Comparison of ENCODE assay signal across 27 cellular contexts in the genomic region with DNA sequence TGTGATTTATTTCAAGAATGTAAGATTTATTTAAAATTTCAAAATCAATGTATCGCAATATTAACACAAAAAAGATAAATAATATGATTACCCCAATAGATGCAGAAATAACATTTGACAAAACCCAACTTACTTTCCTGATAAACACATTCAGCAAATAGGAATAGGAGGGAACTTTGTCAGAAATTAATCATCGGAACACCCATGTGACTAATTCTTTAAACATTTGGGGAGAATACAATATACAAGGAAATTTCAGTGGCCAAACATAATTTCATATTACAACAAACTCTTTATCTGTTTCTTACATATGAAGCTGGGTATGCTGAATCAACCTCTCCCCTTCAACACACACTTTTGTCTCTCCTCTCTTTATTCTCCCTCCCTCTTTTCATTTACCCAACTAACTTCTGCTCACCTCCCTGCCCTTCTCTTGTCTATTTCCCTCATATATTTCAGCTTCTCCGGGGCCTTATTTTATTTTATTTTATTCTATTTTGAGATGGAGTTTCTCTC.
"Had no signal": no experiment of that assay in that cellular context is flagged by ENCODE, and none has a peak within 500 bp of the region (broad histone marks: within the 10 kb centered on the region; RNA-seq: fewer than 3 reads in every experiment).

No MANE protein-coding gene starts in this region.

- H3K27me3 Mint-ChIP-seq: memory B cell; stimulated activated memory B cell treated with anti-CD40 and anti-IgM and Interleukin-4, amounts not matched to agents 10 μg/mL and 1 μg/mL and 100 μg/mL, for 72 hours; stimulated activated naive CD8-positive, alpha-beta T cell treated with anti-CD3 and anti-CD28 coated beads, Interleukin-15, Interleukin-2, amounts not matched to agents 100 ng/mL and 50 ng/mL, for 24 hours had no signal

- H3K36me3 ChIP-seq: esophagus squamous epithelium, gastrocnemius medialis, lower lobe of right lung, ovary, spleen, thoracic aorta, tibial nerve, upper lobe of left lung, uterus had no signal

- H3K4me1 Mint-ChIP-seq: memory B cell; natural killer cell; stimulated activated memory B cell treated with anti-CD40 and anti-IgM and Interleukin-4, amounts not matched to agents 10 μg/mL and 1 μg/mL and 100 μg/mL, for 72 hours had no signal

- H3K27ac ChIP-seq: coronary artery, esophagus squamous epithelium, gastrocnemius medialis, lower lobe of right lung, ovary, psoas muscle, skin epidermis, spleen, thoracic aorta, tibial nerve, upper lobe of left lung, uterus had no signal

- ATAC-seq: gastrocnemius medialis; left ventricle myocardium superior; lower lobe of right lung; natural killer cell; psoas muscle; right cardiac atrium; stimulated activated memory B cell treated with anti-CD40 and anti-IgM and Interleukin-4, amounts not matched to agents 10 μg/mL and 1 μg/mL and 100 μg/mL, for 72 hours had no signal

- H3K4me1 ChIP-seq: esophagus squamous epithelium, gastrocnemius medialis, lower lobe of right lung, psoas muscle, spleen, tibial nerve, upper lobe of left lung, uterus had no signal

- H3K9me3 ChIP-seq: esophagus squamous epithelium, gastrocnemius medialis, lower lobe of right lung, ovary, psoas muscle, thoracic aorta, tibial nerve, upper lobe of left lung, uterus had no signal

- H3K27ac Mint-ChIP-seq: memory B cell; natural killer cell; stimulated activated memory B cell treated with anti-CD40 and anti-IgM and Interleukin-4, amounts not matched to agents 10 μg/mL and 1 μg/mL and 100 μg/mL, for 72 hours; stimulated activated naive CD8-positive, alpha-beta T cell treated with anti-CD3 and anti-CD28 coated beads, Interleukin-15, Interleukin-2, amounts not matched to agents 100 ng/mL and 50 ng/mL, for 24 hours had no signal

- H3K4me3 Mint-ChIP-seq: memory B cell; natural killer cell; stimulated activated memory B cell treated with anti-CD40 and anti-IgM and Interleukin-4, amounts not matched to agents 10 μg/mL and 1 μg/mL and 100 μg/mL, for 72 hours; stimulated activated naive CD8-positive, alpha-beta T cell treated with anti-CD3 and anti-CD28 coated beads, Interleukin-15, Interleukin-2, amounts not matched to agents 100 ng/mL and 50 ng/mL, for 24 hours had no signal

- H3K27me3 ChIP-seq: esophagus squamous epithelium, gastrocnemius medialis, ovary, spleen, tibial nerve, upper lobe of left lung, uterus had no signal

- H3K4me3 ChIP-seq: coronary artery, esophagus squamous epithelium, gastrocnemius medialis, lower lobe of right lung, ovary, psoas muscle, skin epidermis, spleen, thoracic aorta, tibial nerve, upper lobe of left lung, uterus had no signal

- H3K36me3 Mint-ChIP-seq: memory B cell; natural killer cell; stimulated activated memory B cell treated with anti-CD40 and anti-IgM and Interleukin-4, amounts not matched to agents 10 μg/mL and 1 μg/mL and 100 μg/mL, for 72 hours had no signal

- DNase-seq: dermis blood vessel endothelial cell; effector memory CD4-positive, alpha-beta T cell; erythroblast; esophagus squamous epithelium; gastrocnemius medialis; head of caudate nucleus; left ventricle myocardium superior; lower lobe of right lung; natural killer cell; occipital lobe; ovary; posterior cingulate gyrus; psoas muscle; right cardiac atrium; spleen; stimulated activated CD4-positive, alpha-beta T cell treated with anti-CD3 and anti-CD28 coated beads, Interleukin-4, amount 100 ng/mL, for 4 hours; upper lobe of left lung; uterus had no signal

- FAIRE-seq: endothelial cell of umbilical vein, keratinocyte had no signal
